In genomic region chr1:231808990-231809389, GRCh38 we compare ENCODE assay signal across 15 cellular contexts.
DNase-seq lines count a peak whose midpoint lies in the region; ATAC-seq, FAIRE-seq and TF ChIP-seq lines count a peak whose summit lies in the region.
"Had no signal": no experiment of that assay in that cellular context is flagged by ENCODE, and none has a peak within 500 bp of the region (broad histone marks: within the 10 kb centered on the region; RNA-seq: fewer than 3 reads in every experiment).

No MANE protein-coding gene starts in this region.

- H3K27ac Mint-ChIP-seq in stimulated activated naive CD8-positive, alpha-beta T cell treated with anti-CD3 and anti-CD28 coated beads, Interleukin-15, amount 100 ng/mL, for 72 hours, result no peak overlapping the region
- H3K27ac Mint-ChIP-seq: natural killer cell treated with Interleukin-12 subunit alpha and Interleukin-12 subunit beta and Interleukin-15 and Interleukin-18, amount 100 ng/mL, for 72 hours had no signal

- H3K4me3 ChIP-seq in K562, result no peak overlapping the region
- H3K4me3 ChIP-seq in left lung, result no peak overlapping the region
- no peak overlapping the region for H3K4me3 ChIP-seq in OCI-LY7 (ENCODE audit: low read depth, low read length, poor library complexity, severe bottlenecking)
- H3K4me3 ChIP-seq in Peyer's patch, result no peak overlapping the region
- H3K4me3 ChIP-seq: transverse colon had no signal

- no TSS peak for BruUV-seq in K562 (replicated peaks; lab: Mats Ljungman, UMichigan)
- BruUV-seq in OCI-LY7 (replicated peaks; lab: Mats Ljungman, UMichigan), result no TSS peak

- H3K9ac ChIP-seq in K562 (ENCODE audit: insufficient read depth in 1 of 2, low read depth in 2 of 2, low read length in 2 of 2), result no peak overlapping the region

- H2AFZ ChIP-seq in K562 (ENCODE audit: low read depth, low read length) (no peak overlapping the region), OCI-LY7 (ENCODE audit: low read length) (no peak overlapping the region)

- H3K9me3 Mint-ChIP-seq in stimulated activated naive CD8-positive, alpha-beta T cell treated with anti-CD3 and anti-CD28 coated beads, Interleukin-15, amount 100 ng/mL, for 72 hours, result no peaks in the 10 kb centered on the region
- H3K9me3 Mint-ChIP-seq: natural killer cell treated with Interleukin-12 subunit alpha and Interleukin-12 subunit beta and Interleukin-15 and Interleukin-18, amount 100 ng/mL, for 72 hours had no signal

- no peak for TF ChIP-seq EP300 in K562 (IDR thresholded peaks at IDR 0.05; ENCODE audit: low read length)

- H3K4me1 Mint-ChIP-seq in stimulated activated naive CD8-positive, alpha-beta T cell treated with anti-CD3 and anti-CD28 coated beads, Interleukin-15, amount 100 ng/mL, for 72 hours, result no peaks in the 10 kb centered on the region

- TF ChIP-seq POLR2A in K562 (conservative IDR thresholded peaks at IDR 0.05) (no peak), Peyer's patch (IDR thresholded peaks at IDR 0.05) (no peak)

- H3K4me3 Mint-ChIP-seq in stimulated activated naive CD8-positive, alpha-beta T cell treated with anti-CD3 and anti-CD28 coated beads, Interleukin-15, amount 100 ng/mL, for 72 hours, result no peak overlapping the region
- H3K4me3 Mint-ChIP-seq: natural killer cell treated with Interleukin-12 subunit alpha and Interleukin-12 subunit beta and Interleukin-15 and Interleukin-18, amount 100 ng/mL, for 72 hours had no signal

- intact Hi-C loops in K562 (cut with micrococcal nuclease), result no loop called here
- intact Hi-C loops in left lung (cut with DNase I), result no loop called here
- intact Hi-C loops in OCI-LY7 (cut with micrococcal nuclease; ENCODE audit: unreplicated experiment), result no loop called here

- H3K9me2 ChIP-seq in OCI-LY7 (ENCODE audit: insufficient read depth, low read length), result no peaks in the 10 kb centered on the region

- ATAC-seq in K562 (peak; percentile 57), left lung (peak; percentile 64)
- no peak for ATAC-seq in stimulated activated naive CD8-positive, alpha-beta T cell treated with anti-CD3 and anti-CD28 coated beads, Interleukin-15, amount 100 ng/mL, for 72 hours
- ATAC-seq: natural killer cell treated with Interleukin-12 subunit alpha and Interleukin-12 subunit beta and Interleukin-15 and Interleukin-18, amount 100 ng/mL, for 72 hours; Panc1 had no signal

- POLR2A ChIA-PET in K562 (lab: Yijun Ruan, JAX) (no interaction called here), OCI-LY7 (lab: Charles Lee) (interaction anchor here (0.6 kb wide), 1 partner anchor 136 kb away, joined by 6 read pairs; no protein-coding TSS in a partner anchor)

- FAIRE-seq in K562 (lab: Jason Lieb, UNC), result no peak
- FAIRE-seq: GM19239 had no signal

- peaks cover 0 to 5% of the 10 kb centered on the region in 2 experiments; a peak in 2 of 5 replicates for H3K4me1 ChIP-seq in K562 (replicated peaks in 1 of 2; ENCODE audit: control insufficient read depth in 2 of 2, insufficient read depth in 2 of 2, low read length in 2 of 2)
- peaks cover 0 to 11% of the 10 kb centered on the region in 2 donors for H3K4me1 ChIP-seq in left lung
- H3K4me1 ChIP-seq in OCI-LY7 (ENCODE audit: insufficient read depth, low read length, poor library complexity, severe bottlenecking), result no peaks in the 10 kb centered on the region
- no peaks in the 10 kb centered on the region for H3K4me1 ChIP-seq in Peyer's patch
- H3K4me1 ChIP-seq: transverse colon had no signal

- H3K36me3 ChIP-seq in K562 (ENCODE audit: control insufficient read depth, insufficient read depth, low read length) (no peaks in the 10 kb centered on the region), left lung (no peaks in the 10 kb centered on the region), OCI-LY7 (ENCODE audit: insufficient read depth, low read length) (no peaks in the 10 kb centered on the region), Peyer's patch (no peaks in the 10 kb centered on the region)
- H3K36me3 ChIP-seq: transverse colon had no signal

- H3K27ac ChIP-seq in K562 (ENCODE audit: extremely low read depth, low read depth, low read length), result no peak overlapping the region
- H3K27ac ChIP-seq in left lung, result no peak overlapping the region
- H3K27ac ChIP-seq in OCI-LY7 (ENCODE audit: low read depth, low read length, poor library complexity, severe bottlenecking), result no peak overlapping the region
- no peak overlapping the region for H3K27ac ChIP-seq in Peyer's patch
- H3K27ac ChIP-seq: transverse colon had no signal

- TF ChIP-seq CTCF in K562 (IDR thresholded peaks at IDR 0.05 in 2 of 3, conservative IDR thresholded peaks at IDR 0.05 in 1 of 3; ENCODE audit: insufficient read depth in 2 of 3, low read depth in 1 of 3, low read length in 3 of 3), result no peak
- no peak for TF ChIP-seq CTCF in left lung (IDR thresholded peaks at IDR 0.05)
- TF ChIP-seq CTCF in OCI-LY7 (conservative IDR thresholded peaks at IDR 0.05; ENCODE audit: low read length), result no peak
- TF ChIP-seq CTCF in Peyer's patch (IDR thresholded peaks at IDR 0.05), result no peak

- in situ Hi-C loops in Caki2 (cut with HindIII; ENCODE audit: low pct_unique_long_range_greater_than_20kb, low sequenced_read_pairs), result no loop called here
- in situ Hi-C loops in K562 (cut with MboI), result loop anchor here (5.0 kb wide), 1 partner anchor 52 kb away; no protein-coding TSS in a partner anchor

- WGBS in K562 (ENCODE audit: insufficient coverage, low coverage, missing lambda C conversion rate), result 0% methylated on average over 2 of the region's 2 CpGs

- peak; percentile 37 for DNase-seq in Caki2 (ENCODE audit: low read depth)
- DNase-seq in LoVo (ENCODE audit: low spot score), result peak; percentile 42
- DNase-seq in K562 (ENCODE audit: extremely low read depth in 1 of 4, low spot score in 3 of 4), result peak in 2 of 4 experiments; percentile 33 to 34
- DNase-seq in left lung, result peak in 1 of 2 donors; percentile 37
- no peak for DNase-seq in OCI-LY7 (ENCODE audit: low spot score)
- DNase-seq in Peyer's patch, result no peak
- DNase-seq in stimulated activated naive CD8-positive, alpha-beta T cell treated with anti-CD3 and anti-CD28 coated beads, Interleukin-15, amount 100 ng/mL, for 72 hours, result no peak
- no peak for DNase-seq in ureter (ENCODE audit: low spot score)
- DNase-seq: aorta, DMS79 treated with DMSO at 0.1 percent for 48 hours, hypothalamus, transverse colon had no signal

- no peaks in the 10 kb centered on the region for H4K20me1 ChIP-seq in K562 (replicated peaks; ENCODE audit: control insufficient read depth, insufficient read depth, low read length)
- no peaks in the 10 kb centered on the region for H4K20me1 ChIP-seq in OCI-LY7 (ENCODE audit: insufficient read depth, low read length)

- H3K27me3 ChIP-seq in K562 (ENCODE audit: control insufficient read depth in 2 of 2, insufficient read depth in 2 of 2, low read length in 2 of 2) (no peaks in the 10 kb centered on the region), left lung (no peaks in the 10 kb centered on the region), Peyer's patch (no peaks in the 10 kb centered on the region)
- H3K27me3 ChIP-seq: transverse colon had no signal

- H3K9me3 ChIP-seq in K562 (replicated peaks; ENCODE audit: control insufficient read depth, insufficient read depth, low read depth, low read length) (no peaks in the 10 kb centered on the region), left lung (no peaks in the 10 kb centered on the region), OCI-LY7 (ENCODE audit: low read length) (no peaks in the 10 kb centered on the region), Peyer's patch (no peaks in the 10 kb centered on the region)
- H3K9me3 ChIP-seq: transverse colon had no signal

- 0 out of 2 replicates have a peak overlapping the region, but pooled peaks have one; percentile 27 for H3K4me2 ChIP-seq in K562 (ENCODE audit: insufficient read depth, low read length)
- no peak overlapping the region for H3K4me2 ChIP-seq in OCI-LY7 (ENCODE audit: low read length)

- CTCF ChIA-PET in K562 (lab: Yijun Ruan, JAX; ENCODE audit: low intra/inter-chr PET ratio) (no interaction called here), OCI-LY7 (lab: Charles Lee; ENCODE audit: unreplicated experiment) (no interaction called here)

- H3K27me3 Mint-ChIP-seq in stimulated activated naive CD8-positive, alpha-beta T cell treated with anti-CD3 and anti-CD28 coated beads, Interleukin-15, amount 100 ng/mL, for 72 hours, result no peaks in the 10 kb centered on the region
- H3K27me3 Mint-ChIP-seq: natural killer cell treated with Interleukin-12 subunit alpha and Interleukin-12 subunit beta and Interleukin-15 and Interleukin-18, amount 100 ng/mL, for 72 hours had no signal

- no peak for TF ChIP-seq RAD21 in K562 (CRISPR knock-in tag; conservative IDR thresholded peaks at IDR 0.05 in 1 of 2, IDR thresholded peaks at IDR 0.05 in 1 of 2)

- H3K79me2 ChIP-seq in K562 (ENCODE audit: control insufficient read depth, insufficient read depth, low read length) (no peaks in the 10 kb centered on the region), OCI-LY7 (ENCODE audit: insufficient read depth, low read depth, low read length) (no peaks in the 10 kb centered on the region)

- H3K9me1 ChIP-seq in K562 (ENCODE audit: control insufficient read depth, insufficient read depth, low read length), result no peaks in the 10 kb centered on the region

TF ChIP-seq in K562, 482 proteins besides CTCF, POLR2A, EP300 and RAD21:
- TF ChIP-seq IFI16 (CRISPR knock-in tag; IDR thresholded peaks at IDR 0.05) (no peak), MAFG (tag; conservative IDR thresholded peaks at IDR 0.05) (0 out of 2 replicates have a peak, but pooled peaks have one; percentile 23), TCF3 (CRISPR knock-in tag; IDR thresholded peaks at IDR 0.05) (0 out of 2 replicates have a peak, but pooled peaks have one; percentile 9), IRF2 (CRISPR knock-in tag; IDR thresholded peaks at IDR 0.05) (no peak), STAG1 (CRISPR knock-in tag; IDR thresholded peaks at IDR 0.05; ENCODE audit: borderline replicate concordance) (no peak), ETV1 (tag; conservative IDR thresholded peaks at IDR 0.05; ENCODE audit: low read depth) (no peak), IRF9 (tag; IDR thresholded peaks at IDR 0.05) (no peak), CEBPG (CRISPR knock-in tag; IDR thresholded peaks at IDR 0.05) (no peak), CEBPG (tag; conservative IDR thresholded peaks at IDR 0.05 in 1 of 2, IDR thresholded peaks at IDR 0.05 in 1 of 2) (no peak), CBFA2T3 (IDR thresholded peaks at IDR 0.05) (peak; percentile 17; the same call in 1 of the 2 replicates), ARID1B (IDR thresholded peaks at IDR 0.05) (peak; percentile 62)

Comparison
In these comparisons a context has a peak if more than half of its experiments do, and no peak if none do; other contexts are left out.
1. DNase-seq: peak in Caki2 (single experiment) and LoVo (single experiment); none in OCI-LY7 (single experiment), Peyer's patch (0 of 3), stimulated activated naive CD8-positive, alpha-beta T cell treated with anti-CD3 and anti-CD28 coated beads, Interleukin-15, amount 100 ng/mL, for 72 hours (0 of 2) and ureter (single experiment).